9 cellular contexts compared by ENCODE assay signal in the genomic region with DNA sequence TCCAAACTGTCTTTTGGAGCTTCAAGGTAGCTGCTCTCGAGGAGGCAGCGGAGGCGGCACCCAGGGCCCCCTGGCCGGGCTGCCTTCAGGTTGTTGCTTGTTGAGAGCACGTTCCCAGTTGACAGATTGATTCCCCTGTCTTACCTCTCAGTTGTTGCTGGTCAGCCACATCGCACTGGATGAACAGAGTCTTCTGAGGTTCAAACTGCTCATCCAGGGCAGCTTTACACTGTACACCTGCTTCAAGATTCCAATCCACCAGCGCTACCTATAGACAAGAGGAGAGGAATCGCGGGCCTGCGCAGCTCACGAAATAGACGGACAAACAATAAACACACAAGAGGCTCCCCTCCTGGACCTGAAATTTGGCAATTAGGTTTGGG. TPM values are rescaled to one million over a fixed set of nuclear protein-coding genes. Genes with fewer than 3 reads are reported as not detected.
DNase-seq lines count a peak whose midpoint lies in the region; ATAC-seq and TF ChIP-seq lines count a peak whose summit lies in the region.
"Had no signal": no experiment of that assay in that cellular context is flagged by ENCODE, and none has a peak within 500 bp of the region (broad histone marks: within the 10 kb centered on the region; RNA-seq: fewer than 3 reads in every experiment).

No MANE protein-coding gene starts in this region.

- H3K36me3 ChIP-seq in Panc1 (ENCODE audit: control insufficient read depth, insufficient read depth, low read length) = no peaks in the 10 kb centered on the region

- no peaks in the 10 kb centered on the region for H3K9me3 ChIP-seq in Panc1 (ENCODE audit: control insufficient read depth, insufficient read depth, low read depth, low read length)

- POLR2A ChIA-PET in Panc1 (lab: Charles Lee) = no interaction called here

- H3K27me3 Mint-ChIP-seq in mesothelial cell of epicardium (ENCODE audit: low read depth) = peaks cover 27% of the 10 kb centered on the region

- H3K36me3 Mint-ChIP-seq in mesothelial cell of epicardium = no peaks in the 10 kb centered on the region

- H3K9me3 Mint-ChIP-seq in mesothelial cell of epicardium = no peaks in the 10 kb centered on the region

- H3K4me3 ChIP-seq in Panc1 (ENCODE audit: low read depth in 2 of 2, low read length in 2 of 2) = peak overlapping the region; percentile 37 to 50

- H3K4me1 ChIP-seq in Panc1 (ENCODE audit: control insufficient read depth, insufficient read depth, low read length) = no peaks in the 10 kb centered on the region; the same call in 1 of the 2 replicates

- TF ChIP-seq CTCF in Panc1 (IDR thresholded peaks at IDR 0.05) = no peak
- TF ChIP-seq CTCF in mesothelial cell of epicardium (IDR thresholded peaks at IDR 0.05; ENCODE audit: unreplicated experiment) = no peak

- no TSS peak for BruUV-seq in Panc1 (replicated peaks; lab: Mats Ljungman, UMichigan)

- in situ Hi-C loops in Panc1 (cut with HindIII; ENCODE audit: low pct_unique_long_range_greater_than_20kb, low sequenced_read_pairs) = no loop called here

- peak overlapping the region; percentile 90 for H3K4me3 Mint-ChIP-seq in mesothelial cell of epicardium

- peaks cover 5% of the 10 kb centered on the region for H3K27me3 ChIP-seq in Panc1 (ENCODE audit: control insufficient read depth, insufficient read depth, low read length)

- ATAC-seq in HG02981 (IDR thresholded peaks at IDR 0.05; ENCODE audit: unreplicated experiment) (peak; percentile 7), Panc1 (peak; percentile 73)

- H3K4me1 Mint-ChIP-seq in mesothelial cell of epicardium = peaks cover 37% of the 10 kb centered on the region

- H3K27ac ChIP-seq in Panc1 (ENCODE audit: low read length) = no peak overlapping the region

- no peak overlapping the region for H3K27ac Mint-ChIP-seq in mesothelial cell of epicardium

- DNase-seq in activated naive CD4-positive, alpha-beta T cell treated with Interleukin-2 at 50 U/mL for 16 hours = peak; percentile 13
- DNase-seq in activated naive CD4-positive, alpha-beta T cell (lab: John Stamatoyannopoulos, UW) = no peak
- DNase-seq in Panc1 (ENCODE audit: low read depth, low spot score) (no peak), cortex of kidney (lab: John Stamatoyannopoulos, UW) (peak; percentile 6), mesothelial cell of epicardium (ENCODE audit: low spot score in 2 of 2, unreplicated experiment in 2 of 2) (peak in 1 of 2 experiments; percentile 42), C1 segment of cervical spinal cord (lab: John Stamatoyannopoulos, UW) (no peak)
- no peak for DNase-seq in central memory CD4-positive, alpha-beta T cell

- intact Hi-C loops in Panc1 (cut with micrococcal nuclease; ENCODE audit: unreplicated experiment) = no loop called here

- CTCF ChIA-PET in Panc1 (lab: Charles Lee) = no interaction called here

RNA-seq across cellular contexts. Expression of a gene that starts 0.5 kb away (rescaled TPM):
- total RNA-seq in Panc1 (2021; ENCODE audit: unreplicated experiment) (1.2 TPM), mesothelial cell of epicardium (11.2 to 16.2 TPM (median 15.5 TPM) in 3 replicates)
- 0.57 TPM for polyA plus RNA-seq in Panc1 (2012; ENCODE audit: insufficient read length)
- total RNA-seq: endothelial cell of umbilical vein had no signal
- polyA plus RNA-seq: endothelial cell of umbilical vein had no signal

Comparison
In these comparisons a context has a peak if more than half of its experiments do, and no peak if none do; other contexts are left out.
1. DNase-seq: peak in activated naive CD4-positive, alpha-beta T cell treated with Interleukin-2 at 50 U/mL for 16 hours (single experiment) and cortex of kidney (single experiment); none in activated naive CD4-positive, alpha-beta T cell (0 of 4), Panc1 (single experiment), central memory CD4-positive, alpha-beta T cell (single experiment) and C1 segment of cervical spinal cord (0 of 14).